ENCODE assay signal across 1 cellular context in the genomic region with DNA sequence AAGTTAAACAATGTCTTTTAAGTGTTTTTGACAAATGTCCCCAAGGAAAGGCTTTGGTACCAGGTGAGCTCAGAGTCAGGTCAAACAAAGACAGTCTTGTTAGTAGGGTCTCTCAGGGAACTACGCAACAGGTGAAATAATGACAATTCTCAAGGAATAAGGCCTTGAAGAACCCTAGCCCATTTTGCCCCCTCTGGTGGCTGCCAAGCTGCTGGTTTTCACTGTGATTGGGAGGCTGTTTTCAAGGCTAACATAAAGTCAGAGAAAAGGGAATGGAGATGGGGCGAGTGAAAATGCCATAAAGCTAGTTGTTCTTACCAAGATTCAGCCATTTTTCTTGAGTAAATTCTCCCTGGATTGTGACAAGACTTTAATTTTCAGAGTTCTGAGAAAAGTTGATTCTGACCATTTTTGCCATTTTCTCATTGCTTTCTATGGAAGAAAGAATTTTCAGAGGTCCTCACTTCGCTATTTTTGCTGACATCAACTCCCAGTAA.
TF ChIP-seq lines count a peak whose summit lies in the region.

No MANE protein-coding gene starts in this region.

TF ChIP-seq in WTC11, 78 proteins besides CTCF, POLR2A, EP300 and RAD21 (continued from another document):
- TF ChIP-seq GRHL2 (CRISPR knock-in tag; IDR thresholded peaks at IDR 0.05; ENCODE audit: insufficient replicate concordance, severe bottlenecking) (no peak), SMAD3 (CRISPR knock-in tag; IDR thresholded peaks at IDR 0.05; ENCODE audit: borderline replicate concordance) (no peak), ZNF232 (CRISPR knock-in tag; IDR thresholded peaks at IDR 0.05) (no peak), FOXK1 (CRISPR knock-in tag; IDR thresholded peaks at IDR 0.05) (no peak)
- TF ChIP-seq, protein P1, sequence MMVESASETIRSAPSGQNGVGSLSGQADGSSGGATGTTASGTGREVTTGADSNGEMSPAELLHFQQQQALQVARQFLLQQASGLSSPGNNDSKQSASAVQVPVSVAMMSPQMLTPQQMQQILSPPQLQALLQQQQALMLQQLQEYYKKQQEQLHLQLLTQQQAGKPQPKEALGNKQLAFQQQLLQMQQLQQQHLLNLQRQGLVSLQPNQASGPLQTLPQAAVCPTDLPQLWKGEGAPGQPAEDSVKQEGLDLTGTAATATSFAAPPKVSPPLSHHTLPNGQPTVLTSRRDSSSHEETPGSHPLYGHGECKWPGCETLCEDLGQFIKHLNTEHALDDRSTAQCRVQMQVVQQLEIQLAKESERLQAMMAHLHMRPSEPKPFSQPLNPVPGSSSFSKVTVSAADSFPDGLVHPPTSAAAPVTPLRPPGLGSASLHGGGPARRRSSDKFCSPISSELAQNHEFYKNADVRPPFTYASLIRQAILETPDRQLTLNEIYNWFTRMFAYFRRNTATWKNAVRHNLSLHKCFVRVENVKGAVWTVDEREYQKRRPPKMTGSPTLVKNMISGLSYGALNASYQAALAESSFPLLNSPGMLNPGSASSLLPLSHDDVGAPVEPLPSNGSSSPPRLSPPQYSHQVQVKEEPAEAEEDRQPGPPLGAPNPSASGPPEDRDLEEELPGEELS (CRISPR knock-in tag; IDR thresholded peaks at IDR 0.05): no peak
- TF ChIP-seq, protein P2, sequence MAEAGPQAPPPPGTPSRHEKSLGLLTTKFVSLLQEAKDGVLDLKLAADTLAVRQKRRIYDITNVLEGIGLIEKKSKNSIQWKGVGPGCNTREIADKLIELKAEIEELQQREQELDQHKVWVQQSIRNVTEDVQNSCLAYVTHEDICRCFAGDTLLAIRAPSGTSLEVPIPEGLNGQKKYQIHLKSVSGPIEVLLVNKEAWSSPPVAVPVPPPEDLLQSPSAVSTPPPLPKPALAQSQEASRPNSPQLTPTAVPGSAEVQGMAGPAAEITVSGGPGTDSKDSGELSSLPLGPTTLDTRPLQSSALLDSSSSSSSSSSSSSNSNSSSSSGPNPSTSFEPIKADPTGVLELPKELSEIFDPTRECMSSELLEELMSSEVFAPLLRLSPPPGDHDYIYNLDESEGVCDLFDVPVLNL (CRISPR knock-in tag; IDR thresholded peaks at IDR 0.05; ENCODE audit: borderline replicate concordance, low read depth): no peak
- TF ChIP-seq, protein P3, sequence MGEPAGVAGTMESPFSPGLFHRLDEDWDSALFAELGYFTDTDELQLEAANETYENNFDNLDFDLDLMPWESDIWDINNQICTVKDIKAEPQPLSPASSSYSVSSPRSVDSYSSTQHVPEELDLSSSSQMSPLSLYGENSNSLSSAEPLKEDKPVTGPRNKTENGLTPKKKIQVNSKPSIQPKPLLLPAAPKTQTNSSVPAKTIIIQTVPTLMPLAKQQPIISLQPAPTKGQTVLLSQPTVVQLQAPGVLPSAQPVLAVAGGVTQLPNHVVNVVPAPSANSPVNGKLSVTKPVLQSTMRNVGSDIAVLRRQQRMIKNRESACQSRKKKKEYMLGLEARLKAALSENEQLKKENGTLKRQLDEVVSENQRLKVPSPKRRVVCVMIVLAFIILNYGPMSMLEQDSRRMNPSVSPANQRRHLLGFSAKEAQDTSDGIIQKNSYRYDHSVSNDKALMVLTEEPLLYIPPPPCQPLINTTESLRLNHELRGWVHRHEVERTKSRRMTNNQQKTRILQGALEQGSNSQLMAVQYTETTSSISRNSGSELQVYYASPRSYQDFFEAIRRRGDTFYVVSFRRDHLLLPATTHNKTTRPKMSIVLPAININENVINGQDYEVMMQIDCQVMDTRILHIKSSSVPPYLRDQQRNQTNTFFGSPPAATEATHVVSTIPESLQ (CRISPR knock-in tag; IDR thresholded peaks at IDR 0.05): no peak
TF ChIP-seq in WTC11: peak in this region for 0.
